Comparison of ENCODE assay signal across 10 cellular contexts in the genomic region with DNA sequence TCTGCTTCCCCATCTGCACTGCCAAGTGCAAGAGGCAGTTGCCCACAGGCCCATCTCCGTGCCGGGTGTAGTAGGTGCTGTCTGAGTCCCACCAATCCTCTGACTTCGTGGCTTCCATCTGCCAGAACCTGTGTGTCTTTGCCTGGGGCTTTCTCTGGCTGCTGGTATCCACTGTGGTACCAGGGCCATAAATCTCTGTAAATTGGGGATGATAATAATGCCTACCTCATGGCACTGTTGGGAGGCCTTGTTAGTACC. TPM values are rescaled to one million over a fixed set of nuclear protein-coding genes. Genes with fewer than 3 reads are reported as not detected.
A peak's percentile ranks its signal among the peaks of the same experiment; 100 is the strongest.
DNase-seq lines count a peak whose midpoint lies in the region; ATAC-seq lines count a peak whose summit lies in the region.
"Had no signal": no experiment of that assay in that cellular context is flagged by ENCODE, and none has a peak within 500 bp of the region (broad histone marks: within the 10 kb centered on the region; RNA-seq: fewer than 3 reads in every experiment).

No MANE protein-coding gene starts in this region.

- H3K4me1 Mint-ChIP-seq in activated T-cell treated with anti-CD3 and anti-CD28 coated beads, Interleukin-2, amount 50 U/mL, for 24 hours (ENCODE audit: low read depth), result peaks cover 28% of the 10 kb centered on the region
- peaks cover 26% of the 10 kb centered on the region for H3K4me1 Mint-ChIP-seq in activated CD8-positive, alpha-beta T cell treated with anti-CD3 and anti-CD28 coated beads, Interleukin-2, amount 10 ng/mL, durations not matched to agents 7 days and 5 days (ENCODE audit: low read depth)

- H4K91ac ChIP-seq in neuronal stem cell (ENCODE audit: low read depth, low read length, poor library complexity), result no peak overlapping the region

- peak overlapping the region; percentile 62 for H3K27ac Mint-ChIP-seq in activated T-cell treated with anti-CD3 and anti-CD28 coated beads, Interleukin-2, amount 50 U/mL, for 24 hours
- H3K27ac Mint-ChIP-seq in activated CD8-positive, alpha-beta T cell treated with anti-CD3 and anti-CD28 coated beads, Interleukin-2, amount 10 ng/mL, durations not matched to agents 7 days and 5 days, result peak overlapping the region; percentile 14
- H3K27ac Mint-ChIP-seq: CD4-positive, alpha-beta T cell had no signal

- H2BK12ac ChIP-seq in neuronal stem cell (ENCODE audit: low read length), result no peak overlapping the region

- H3K23ac ChIP-seq in neuronal stem cell (ENCODE audit: low read depth, low read length, poor library complexity), result no peak overlapping the region

- H3K4me1 ChIP-seq in HUES6 (ENCODE audit: control insufficient read depth, insufficient read depth, low read length), result peaks cover 21% of the 10 kb centered on the region
- peaks cover 3 to 4% of the 10 kb centered on the region in 2 donors for H3K4me1 ChIP-seq in neuronal stem cell (ENCODE audit: control insufficient read depth in 2 of 2, insufficient read depth in 1 of 2, low read depth in 1 of 2, low read length in 2 of 2)

- no peak for ATAC-seq in activated CD8-positive, alpha-beta T cell treated with anti-CD3 and anti-CD28 coated beads, Interleukin-2, amount 10 ng/mL, durations not matched to agents 7 days and 5 days
- no peak for ATAC-seq in GM21529 (IDR thresholded peaks at IDR 0.05; ENCODE audit: unreplicated experiment)
- ATAC-seq in HG03095 (IDR thresholded peaks at IDR 0.05; ENCODE audit: unreplicated experiment), result no peak

- H2BK120ac ChIP-seq in neuronal stem cell (ENCODE audit: low read depth, low read length), result peak overlapping the region; percentile 66

- H3K27me3 Mint-ChIP-seq in activated T-cell treated with anti-CD3 and anti-CD28 coated beads, Interleukin-2, amount 50 U/mL, for 24 hours, result peaks cover 3% of the 10 kb centered on the region
- H3K27me3 Mint-ChIP-seq in activated CD8-positive, alpha-beta T cell treated with anti-CD3 and anti-CD28 coated beads, Interleukin-2, amount 10 ng/mL, durations not matched to agents 7 days and 5 days (ENCODE audit: low read depth), result no peaks in the 10 kb centered on the region

- H3K9me3 Mint-ChIP-seq in activated T-cell treated with anti-CD3 and anti-CD28 coated beads, Interleukin-2, amount 50 U/mL, for 24 hours, result no peaks in the 10 kb centered on the region
- H3K9me3 Mint-ChIP-seq in activated CD8-positive, alpha-beta T cell treated with anti-CD3 and anti-CD28 coated beads, Interleukin-2, amount 10 ng/mL, durations not matched to agents 7 days and 5 days (ENCODE audit: insufficient read depth), result no peaks in the 10 kb centered on the region
- H3K9me3 Mint-ChIP-seq: CD4-positive, alpha-beta T cell had no signal

- H3K27ac ChIP-seq in HUES6 (ENCODE audit: low read depth, low read length), result no peak overlapping the region
- H3K27ac ChIP-seq in neuronal stem cell (replicated peaks; ENCODE audit: low read length), result no peak overlapping the region
- H3K27ac ChIP-seq: thoracic aorta had no signal

- H3K18ac ChIP-seq in neuronal stem cell (ENCODE audit: low read length), result peak overlapping the region; percentile 2

- WGBS in neuronal stem cell (ENCODE audit: extremely low coverage in 2 of 2, insufficient read length in 2 of 2, insufficient replicate concordance in 1 of 2), 2 donors, result no CpG with 5 or more reads among the region's 3 CpGs

- H2BK5ac ChIP-seq in neuronal stem cell (ENCODE audit: low read length), result no peak overlapping the region

- H3K4me3 ChIP-seq in HUES6 (ENCODE audit: low read depth, low read length) (no peak overlapping the region), neuronal stem cell (ENCODE audit: low read length in 2 of 2) (no peak overlapping the region)
- H3K4me3 ChIP-seq: thoracic aorta had no signal

- H3K79me1 ChIP-seq in neuronal stem cell (ENCODE audit: low read depth, low read length), result no peaks in the 10 kb centered on the region

- H4K8ac ChIP-seq in neuronal stem cell (ENCODE audit: low read depth, low read length), result no peak overlapping the region

- no peak overlapping the region for H3K4me3 Mint-ChIP-seq in activated T-cell treated with anti-CD3 and anti-CD28 coated beads, Interleukin-2, amount 50 U/mL, for 24 hours
- no peak overlapping the region for H3K4me3 Mint-ChIP-seq in activated CD8-positive, alpha-beta T cell treated with anti-CD3 and anti-CD28 coated beads, Interleukin-2, amount 10 ng/mL, durations not matched to agents 7 days and 5 days
- H3K4me3 Mint-ChIP-seq: CD4-positive, alpha-beta T cell had no signal

- H3K27me3 ChIP-seq in HUES6 (ENCODE audit: control insufficient read depth, insufficient read depth, low read length) (no peaks in the 10 kb centered on the region), neuronal stem cell (ENCODE audit: control insufficient read depth in 3 of 3, insufficient read depth in 3 of 3, low read depth in 1 of 3, low read length in 3 of 3) (peaks cover 0 to 36% (median 0%) of the 10 kb centered on the region in 3 experiments)

- CTCF ChIA-PET in activated CD8-positive, alpha-beta T cell treated with anti-CD3 and anti-CD28 coated beads, Interleukin-2, amount 10 ng/mL, durations not matched to agents 7 days and 5 days (lab: Charles Lee), result interaction anchor here (0.6 to 2.6 kb wide), 8 partner anchors 13 to 485 kb away, joined by 3 to 10 read pairs (median 6); no protein-coding TSS in a partner anchor

- H3K9ac ChIP-seq in HUES6 (ENCODE audit: low read length) (peak overlapping the region; percentile 8), neuronal stem cell (ENCODE audit: low read depth, low read length, poor library complexity) (peak overlapping the region; percentile 75)

- H3K36me3 Mint-ChIP-seq in activated T-cell treated with anti-CD3 and anti-CD28 coated beads, Interleukin-2, amount 50 U/mL, for 24 hours (ENCODE audit: low read depth), result no peaks in the 10 kb centered on the region
- no peaks in the 10 kb centered on the region for H3K36me3 Mint-ChIP-seq in activated CD8-positive, alpha-beta T cell treated with anti-CD3 and anti-CD28 coated beads, Interleukin-2, amount 10 ng/mL, durations not matched to agents 7 days and 5 days (ENCODE audit: low read depth)

- no peak overlapping the region for H3K4ac ChIP-seq in neuronal stem cell (ENCODE audit: low read length)

- no peak overlapping the region for H3K4me2 ChIP-seq in neuronal stem cell (ENCODE audit: insufficient read depth, low read length, poor library complexity, severe bottlenecking)

- DNase-seq in activated T-cell treated with anti-CD3 and anti-CD28 coated beads, Interleukin-2, amount 50 U/mL, for 24 hours, result no peak
- DNase-seq in activated T-cell treated with anti-CD3 and anti-CD28 coated beads, Interleukin-2, amount 50 U/mL, for 48 hours, result no peak
- DNase-seq in activated CD8-positive, alpha-beta T cell treated with anti-CD3 and anti-CD28 coated beads, Interleukin-2, amount 10 ng/mL, durations not matched to agents 7 days and 5 days, result no peak
- no peak for DNase-seq in neuronal stem cell (ENCODE audit: low spot score)
- no peak for DNase-seq in NCI-H1694 (lab: John Stamatoyannopoulos, UW)

- H3K9me3 ChIP-seq in HUES6 (ENCODE audit: control insufficient read depth, insufficient read depth, low read depth, low read length), result no peaks in the 10 kb centered on the region
- no peaks in the 10 kb centered on the region for H3K9me3 ChIP-seq in neuronal stem cell (replicated peaks in 1 of 2; ENCODE audit: control insufficient read depth in 2 of 2, insufficient read depth in 1 of 2, low read depth in 1 of 2, low read length in 2 of 2)
- H3K9me3 ChIP-seq: thoracic aorta had no signal

- H2AFZ ChIP-seq in neuronal stem cell (ENCODE audit: low read length), result peak overlapping the region; percentile 51

- no peak overlapping the region for H2BK15ac ChIP-seq in neuronal stem cell (ENCODE audit: low read length)

- no peak overlapping the region for H3K14ac ChIP-seq in neuronal stem cell (ENCODE audit: low read length)

- H3K36me3 ChIP-seq in HUES6 (ENCODE audit: control insufficient read depth, insufficient read depth, low read length) (no peaks in the 10 kb centered on the region), neuronal stem cell (replicated peaks in 1 of 2; ENCODE audit: control insufficient read depth in 2 of 2, insufficient read depth in 2 of 2, low read length in 2 of 2) (no peaks in the 10 kb centered on the region)
- H3K36me3 ChIP-seq: thoracic aorta had no signal

- POLR2A ChIA-PET in activated CD8-positive, alpha-beta T cell treated with anti-CD3 and anti-CD28 coated beads, Interleukin-2, amount 10 ng/mL, durations not matched to agents 7 days and 5 days (lab: Charles Lee), result no interaction called here

- H2AK5ac ChIP-seq in neuronal stem cell (ENCODE audit: low read depth, low read length), result peak overlapping the region; percentile 60

RNA-seq across cellular contexts. Expression of a gene that starts 39.4 kb away (rescaled TPM):
- total RNA-seq in activated CD8-positive, alpha-beta T cell treated with anti-CD3 and anti-CD28 coated beads, Interleukin-2, amount 10 ng/mL, durations not matched to agents 7 days and 5 days, result 1 to 10 TPM; 1.3 to 1.7 TPM
- polyA plus RNA-seq in neuronal stem cell (2013, experiment 1 of 2), result 18.2 TPM
- 16.8 TPM for polyA plus RNA-seq in neuronal stem cell (2013, experiment 2 of 2)
